In genomic region chr21:34122047-34122446, GRCh38 we compare ENCODE assay signal across 18 cellular contexts. TPM values are rescaled to one million over a fixed set of nuclear protein-coding genes. Genes with fewer than 3 reads are reported as not detected.
DNase-seq lines count a peak whose midpoint lies in the region; ATAC-seq and TF ChIP-seq lines count a peak whose summit lies in the region.
"Had no signal": no experiment of that assay in that cellular context is flagged by ENCODE, and none has a peak within 500 bp of the region (broad histone marks: within the 10 kb centered on the region; RNA-seq: fewer than 3 reads in every experiment).

No MANE protein-coding gene starts in this region.

- H3K9me3 ChIP-seq in PC-3 (ENCODE audit: low read length) (no peaks in the 10 kb centered on the region), mucosa of descending colon (no peaks in the 10 kb centered on the region)

- no TSS peak for BruUV-seq in PC-3 (replicated peaks; lab: Mats Ljungman, UMichigan)

- no peak overlapping the region for H3K9ac ChIP-seq in PC-3 (ENCODE audit: low read length)

- no peak overlapping the region for H3K4me3 ChIP-seq in LNCaP clone FGC (ENCODE audit: low read depth, low read length)
- H3K4me3 ChIP-seq in PC-3 (ENCODE audit: low read length) = no peak overlapping the region
- no peak overlapping the region for H3K4me3 ChIP-seq in mucosa of descending colon

- intact Hi-C loops in PC-3 (cut with micrococcal nuclease) (no loop called here), mucosa of descending colon (cut with DNase I, micrococcal nuclease) (no loop called here)

- CTCF ChIA-PET in PC-3 (lab: Charles Lee) = no interaction called here

- POLR2A ChIA-PET in PC-3 (lab: Charles Lee; ENCODE audit: unreplicated experiment) = no interaction called here

- H4K20me1 ChIP-seq in PC-3 (ENCODE audit: low read length) = no peaks in the 10 kb centered on the region

- DNase-seq in DMS 273 (lab: John Stamatoyannopoulos, UW; ENCODE audit: unreplicated experiment) (peak; percentile 9), DMS 273 treated with DMSO at 0.1 percent for 48 hours (lab: John Stamatoyannopoulos, UW) (no peak), LNCaP clone FGC (ENCODE audit: low read depth) (peak; percentile 93), PC-3 (no peak), mucosa of descending colon (peak in 1 of 3 donors; percentile 60), SK-N-DZ (ENCODE audit: low spot score) (no peak)
- DNase-seq: Calu3; CD4-positive, CD25-positive, alpha-beta regulatory T cell; GDM1; GOT3; KG1; NCI-H1048; NCI-H1436 treated with DMSO at 0.1 percent for 48 hours; NCI-H2081 treated with DMSO at 0.1 percent for 48 hours; NCI-H226 had no signal

- H3K4me1 ChIP-seq in PC-3 (ENCODE audit: insufficient read depth, low read length) (no peaks in the 10 kb centered on the region), mucosa of descending colon (ENCODE audit: low read depth) (peaks cover 20% of the 10 kb centered on the region)

- H2AFZ ChIP-seq in PC-3 (ENCODE audit: low read length) = no peak overlapping the region

- no peaks in the 10 kb centered on the region for H3K27me3 ChIP-seq in PC-3 (ENCODE audit: low read length)

- peaks cover 12% of the 10 kb centered on the region; the same call in 1 of the 2 replicates for H3K79me2 ChIP-seq in PC-3 (ENCODE audit: low read length)

- no peak for TF ChIP-seq CTCF in LNCaP clone FGC (IDR thresholded peaks at IDR 0.05; ENCODE audit: control insufficient read depth, extremely low read depth, insufficient read depth)
- TF ChIP-seq CTCF in PC-3 (conservative IDR thresholded peaks at IDR 0.05; ENCODE audit: low read depth, low read length) = no peak
- no peak for TF ChIP-seq CTCF in mucosa of descending colon (IDR thresholded peaks at IDR 0.05)

- no peaks in the 10 kb centered on the region for H3K9me2 ChIP-seq in PC-3 (replicated peaks; ENCODE audit: low read length)

- ATAC-seq in PC-3 = peak; percentile 11; the same call in 1 of the 2 replicates
- peak; percentile 87 for ATAC-seq in mucosa of descending colon
- no peak for ATAC-seq in GM18861 (IDR thresholded peaks at IDR 0.05; ENCODE audit: unreplicated experiment)
- no peak for ATAC-seq in GM18502 (IDR thresholded peaks at IDR 0.05; ENCODE audit: poor library complexity, unreplicated experiment)

- no peak overlapping the region for H3K4me2 ChIP-seq in PC-3 (ENCODE audit: low read length)

- H3F3A ChIP-seq in PC-3 (ENCODE audit: low read length, unreplicated experiment) = no peaks in the 10 kb centered on the region

- H3K36me3 ChIP-seq in PC-3 (ENCODE audit: low read depth, low read length) = peaks cover 4% of the 10 kb centered on the region; the same call in 1 of the 2 replicates
- no peaks in the 10 kb centered on the region for H3K36me3 ChIP-seq in mucosa of descending colon (ENCODE audit: low read depth)

- H3K27ac ChIP-seq in PC-3 (ENCODE audit: low read length) = no peak overlapping the region
- H3K27ac ChIP-seq: 22Rv1 had no signal

RNA-seq across cellular contexts. Expression of gene MRPS6, which starts 48.7 kb away (rescaled TPM):
- 32.8 and 35.0 TPM in 2 replicates for total RNA-seq in PC-3 (2014; rRNA removed)
- 100 to 1,000 TPM in 1 of 3 donors, 10 to 100 TPM in 2; 38.7 to 102 (median 42.6) TPM for total RNA-seq in mucosa of descending colon
- polyA plus RNA-seq in SK-N-DZ (2014; cell fraction: cytosol; rRNA removed) = 24.0 and 29.0 TPM in 2 replicates
- 16.5 and 34.2 TPM in 2 replicates for polyA plus RNA-seq in SK-N-DZ (2014; cell fraction: nucleus; rRNA removed)

RNA-seq across cellular contexts. Expression of gene SLC5A3, which starts 48.7 kb away (rescaled TPM):
- total RNA-seq in PC-3 (2014; rRNA removed) = 13.4 and 13.8 TPM in 2 replicates
- 10 to 100 TPM; 16.5 to 39.3 (median 19.9) TPM for total RNA-seq in mucosa of descending colon
- 7.4 and 7.7 TPM in 2 replicates for polyA plus RNA-seq in SK-N-DZ (2014; cell fraction: cytosol; rRNA removed)
- 5.9 and 7.1 TPM in 2 replicates for polyA plus RNA-seq in SK-N-DZ (2014; cell fraction: nucleus; rRNA removed)

Comparison
In these comparisons a context has a peak if more than half of its experiments do, and no peak if none do; other contexts are left out.
1. DNase-seq: peak in DMS 273 (single experiment) and LNCaP clone FGC (single experiment); none in DMS 273 treated with DMSO at 0.1 percent for 48 hours (single experiment), PC-3 (single experiment) and SK-N-DZ (single experiment).
2. ATAC-seq: peak in PC-3 (single experiment) and mucosa of descending colon (single experiment); none in GM18861 (single experiment) and GM18502 (single experiment).